11 cellular contexts compared by ENCODE assay signal in genomic region chr9:99169982-99170761, GRCh38. TPM values are rescaled to one million over a fixed set of nuclear protein-coding genes. Genes with fewer than 3 reads are reported as not detected.
DNase-seq lines count a peak whose midpoint lies in the region; ATAC-seq and TF ChIP-seq lines count a peak whose summit lies in the region.
"Had no signal": no experiment of that assay in that cellular context is flagged by ENCODE, and none has a peak within 500 bp of the region (broad histone marks: within the 10 kb centered on the region; RNA-seq: fewer than 3 reads in every experiment).

No MANE protein-coding gene starts in this region.

- TF ChIP-seq CTCF in foreskin keratinocyte (conservative IDR thresholded peaks at IDR 0.05), result no peak
- no peak for TF ChIP-seq CTCF in colonic mucosa (IDR thresholded peaks at IDR 0.05)

- ATAC-seq in foreskin keratinocyte, result peak; percentile 8
- ATAC-seq in stimulated activated naive B cell treated with anti-CD40 and anti-IgM and Interleukin-4, amounts not matched to agents 10 μg/mL and 1 μg/mL and 100 μg/mL, for 72 hours (replicated peaks), result no peak

- peaks cover 20% of the 10 kb centered on the region for H3K27me3 ChIP-seq in foreskin keratinocyte
- H3K27me3 ChIP-seq in colonic mucosa, result no peaks in the 10 kb centered on the region

- H3K4me1 ChIP-seq in foreskin keratinocyte (no peaks in the 10 kb centered on the region), colonic mucosa (no peaks in the 10 kb centered on the region)

- H3K4me1 Mint-ChIP-seq in stimulated activated naive B cell treated with anti-CD40 and anti-IgM and Interleukin-4, amounts not matched to agents 10 μg/mL and 1 μg/mL and 100 μg/mL, for 72 hours, result peaks cover 50 to 80% of the 10 kb centered on the region in 2 donors

- intact Hi-C loops in colonic mucosa (cut with DNase I), result loop anchor here (10.0 kb wide), 1 partner anchor 195 kb away; no protein-coding TSS in a partner anchor

- H3K4me3 ChIP-seq in colonic mucosa, result no peak overlapping the region

- no peak overlapping the region for H3K4me3 Mint-ChIP-seq in stimulated activated naive B cell treated with anti-CD40 and anti-IgM and Interleukin-4, amounts not matched to agents 10 μg/mL and 1 μg/mL and 100 μg/mL, for 72 hours

- H3K9ac ChIP-seq in colonic mucosa (ENCODE audit: low read depth in 2 of 2, low read length in 2 of 2), result no peak overlapping the region

- no peak overlapping the region for H3K27ac ChIP-seq in foreskin keratinocyte
- H3K27ac ChIP-seq in colonic mucosa, result no peak overlapping the region

- no peaks in the 10 kb centered on the region for H3K27me3 Mint-ChIP-seq in stimulated activated naive B cell treated with anti-CD40 and anti-IgM and Interleukin-4, amounts not matched to agents 10 μg/mL and 1 μg/mL and 100 μg/mL, for 72 hours

- DNase-seq in NCI-H2107 treated with DMSO at 0.1 percent for 48 hours (lab: John Stamatoyannopoulos, UW; ENCODE audit: unreplicated experiment) (peak; percentile 4), NCI-H2107 (lab: John Stamatoyannopoulos, UW) (no peak), NCI-H82 treated with DMSO at 0.1 percent for 48 hours (lab: John Stamatoyannopoulos, UW; ENCODE audit: unreplicated experiment) (peak; percentile 51), foreskin keratinocyte (no peak), H4 (ENCODE audit: low spot score) (no peak), colonic mucosa (no peak), NOMO-1 treated with DMSO at 0.1 percent for 48 hours (lab: John Stamatoyannopoulos, UW; ENCODE audit: unreplicated experiment) (no peak)
- no peak for DNase-seq in stimulated activated naive B cell treated with anti-CD40 and anti-IgM and Interleukin-4, amounts not matched to agents 10 μg/mL and 1 μg/mL and 100 μg/mL, for 72 hours
- DNase-seq: activated CD8-positive, alpha-beta memory T cell treated with anti-CD3 and anti-CD28 coated beads, Interleukin-2, amount 50 U/mL, for 4 hours; OCI-M1; T-helper 9 cell had no signal

- no peaks in the 10 kb centered on the region for H3K36me3 ChIP-seq in colonic mucosa

- peak overlapping the region; percentile 75 for H3K27ac Mint-ChIP-seq in stimulated activated naive B cell treated with anti-CD40 and anti-IgM and Interleukin-4, amounts not matched to agents 10 μg/mL and 1 μg/mL and 100 μg/mL, for 72 hours

- H3K9me3 Mint-ChIP-seq in stimulated activated naive B cell treated with anti-CD40 and anti-IgM and Interleukin-4, amounts not matched to agents 10 μg/mL and 1 μg/mL and 100 μg/mL, for 72 hours, result peaks cover 3 to 6% of the 10 kb centered on the region in 2 donors

- peaks cover 11% of the 10 kb centered on the region in 2 donors for H3K36me3 Mint-ChIP-seq in stimulated activated naive B cell treated with anti-CD40 and anti-IgM and Interleukin-4, amounts not matched to agents 10 μg/mL and 1 μg/mL and 100 μg/mL, for 72 hours

- no peaks in the 10 kb centered on the region for H3K9me3 ChIP-seq in colonic mucosa

RNA-seq across cellular contexts. Expression of gene ALG2, which starts 51.6 kb away (rescaled TPM):
- total RNA-seq in foreskin keratinocyte (30.0 and 32.1 TPM in 2 replicates), colonic mucosa (10 to 100 TPM; 33.7 to 43.3 TPM)
- 21.8 and 23.9 TPM in 2 replicates for polyA plus RNA-seq in foreskin keratinocyte
- total RNA-seq in H4 (2014; rRNA removed; shearing (Covaris generic)), result 39.9 and 56.6 TPM in 2 replicates

RNA-seq across cellular contexts. Expression of gene SEC61B, which starts 51.9 kb away (rescaled TPM):
- total RNA-seq in foreskin keratinocyte, result 220 and 254 TPM in 2 replicates
- polyA plus RNA-seq in foreskin keratinocyte, result 340 and 400 TPM in 2 replicates
- total RNA-seq in H4 (2014; rRNA removed; shearing (Covaris generic)), result 196 and 227 TPM in 2 replicates
- 100 to 1,000 TPM; 126 to 166 TPM for total RNA-seq in colonic mucosa

Comparison
In these comparisons a context has a peak if more than half of its experiments do, and no peak if none do; other contexts are left out.
1. DNase-seq: peak in NCI-H2107 treated with DMSO at 0.1 percent for 48 hours (single experiment) and NCI-H82 treated with DMSO at 0.1 percent for 48 hours (single experiment); none in NCI-H2107 (single experiment), foreskin keratinocyte (0 of 2), stimulated activated naive B cell treated with anti-CD40 and anti-IgM and Interleukin-4, amounts not matched to agents 10 μg/mL and 1 μg/mL and 100 μg/mL, for 72 hours (single experiment), H4 (single experiment), colonic mucosa (single experiment) and NOMO-1 treated with DMSO at 0.1 percent for 48 hours (single experiment).